In genomic region chr3:50337175-50337861, GRCh38 we compare ENCODE assay signal across 8 cellular contexts. TPM values are rescaled to one million over a fixed set of nuclear protein-coding genes. Genes with fewer than 3 reads are reported as not detected.
DNase-seq lines count a peak whose midpoint lies in the region; ATAC-seq, FAIRE-seq and TF ChIP-seq lines count a peak whose summit lies in the region.

No MANE protein-coding gene starts in this region.

- FAIRE-seq in urothelium cell line (lab: Jason Lieb, UNC) = peak; percentile 94

- H3K4me1 Mint-ChIP-seq in T-helper 1 cell treated with Interleukin-12 subunit alpha and Interleukin-12 subunit beta and Interleukin-4 antibody, amounts not matched to agents 30 μg/mL and 1 μg/mL, for 36 hours (ENCODE audit: low read depth) = peaks cover 46% of the 10 kb centered on the region

- peak overlapping the region; percentile 93 for H3K4me3 ChIP-seq in psoas muscle

- H3K27ac ChIP-seq in psoas muscle = peak overlapping the region; percentile 95

- H3K4me1 ChIP-seq in psoas muscle = peaks cover 50% of the 10 kb centered on the region

- WGBS in psoas muscle, 3 donors = 0% methylated on average over 72 to 79 of the region's 79 CpGs

- peaks cover 0 to 6% of the 10 kb centered on the region in 2 donors for H3K36me3 ChIP-seq in psoas muscle (ENCODE audit: insufficient read depth in 1 of 2, low read depth in 1 of 2)

- no peak for TF ChIP-seq CTCF in psoas muscle (IDR thresholded peaks at IDR 0.05)

- peak; percentile 77 for ATAC-seq in GM18498 (IDR thresholded peaks at IDR 0.05; ENCODE audit: unreplicated experiment)
- peak; percentile 81 for ATAC-seq in HG02885 (IDR thresholded peaks at IDR 0.05; ENCODE audit: poor library complexity, unreplicated experiment)
- ATAC-seq in left ventricle myocardium superior = peak; percentile 87
- ATAC-seq in psoas muscle = peak; percentile 88 to 93 (median 90)

- no peaks in the 10 kb centered on the region for H3K27me3 Mint-ChIP-seq in T-helper 1 cell treated with Interleukin-12 subunit alpha and Interleukin-12 subunit beta and Interleukin-4 antibody, amounts not matched to agents 30 μg/mL and 1 μg/mL, for 36 hours (ENCODE audit: low read depth)

- H3K9me3 ChIP-seq in psoas muscle = no peaks in the 10 kb centered on the region

- intact Hi-C loops in left ventricle myocardium superior (cut with micrococcal nuclease) = no loop called here
- intact Hi-C loops in psoas muscle (cut with DNase I) = no loop called here

- H3K4me3 Mint-ChIP-seq in T-helper 1 cell treated with Interleukin-12 subunit alpha and Interleukin-12 subunit beta and Interleukin-4 antibody, amounts not matched to agents 30 μg/mL and 1 μg/mL, for 36 hours = peak overlapping the region; percentile 95

- no peaks in the 10 kb centered on the region for H3K27me3 ChIP-seq in psoas muscle (ENCODE audit: insufficient read depth in 3 of 3, low read length in 2 of 3)

- DNase-seq in NCI-H1694 (lab: John Stamatoyannopoulos, UW) = peak; percentile 61
- peak; percentile 30 to 99 (median 96) for DNase-seq in amygdala (lab: John Stamatoyannopoulos, UW)
- DNase-seq in left ventricle myocardium superior = peak; percentile 100
- peak; percentile 100 for DNase-seq in psoas muscle
- peak; percentile 99 for DNase-seq in urothelium cell line (ENCODE audit: low spot score)

- peaks cover 31% of the 10 kb centered on the region for H3K36me3 Mint-ChIP-seq in T-helper 1 cell treated with Interleukin-12 subunit alpha and Interleukin-12 subunit beta and Interleukin-4 antibody, amounts not matched to agents 30 μg/mL and 1 μg/mL, for 36 hours (ENCODE audit: low read depth)

- H3K27ac Mint-ChIP-seq in T-helper 1 cell treated with Interleukin-12 subunit alpha and Interleukin-12 subunit beta and Interleukin-4 antibody, amounts not matched to agents 30 μg/mL and 1 μg/mL, for 36 hours = peak overlapping the region; percentile 94

- H3K9me3 Mint-ChIP-seq in T-helper 1 cell treated with Interleukin-12 subunit alpha and Interleukin-12 subunit beta and Interleukin-4 antibody, amounts not matched to agents 30 μg/mL and 1 μg/mL, for 36 hours = no peaks in the 10 kb centered on the region

RNA-seq across cellular contexts. Expression of gene RASSF1, which starts 3.3 kb away (rescaled TPM):
- total RNA-seq in left ventricle myocardium superior (10.5 TPM), psoas muscle (10 to 100 TPM; 10.1 to 24.2 (median 14.9) TPM)
- polyA plus RNA-seq in psoas muscle = 10 to 100 TPM; 33.3 to 84.5 (median 37.9) TPM

RNA-seq across cellular contexts. Expression of gene ZMYND10, which starts 8.2 kb away (rescaled TPM):
- 0.07 TPM for total RNA-seq in left ventricle myocardium superior
- under 1 TPM; 0.24 to 0.99 (median 0.57) TPM for total RNA-seq in psoas muscle
- under 1 TPM; 0.23 to 0.99 (median 0.51) TPM for polyA plus RNA-seq in psoas muscle

RNA-seq across cellular contexts. Expression of gene TUSC2, which starts 9.3 kb away (rescaled TPM):
- 30.7 TPM for total RNA-seq in left ventricle myocardium superior
- 10 to 100 TPM; 31.5 to 43.6 (median 33.7) TPM for total RNA-seq in psoas muscle
- 100 to 1,000 TPM in 1 of 3 donors, 10 to 100 TPM in 2; 38.0 to 100 (median 84.9) TPM for polyA plus RNA-seq in psoas muscle

RNA-seq across cellular contexts. Expression of gene NPRL2, which starts 13.3 kb away (rescaled TPM):
- total RNA-seq in left ventricle myocardium superior = 16.8 TPM
- total RNA-seq in psoas muscle = 10 to 100 TPM; 16.1 to 29.5 (median 19.6) TPM
- 10 to 100 TPM; 21.5 to 36.6 (median 21.7) TPM for polyA plus RNA-seq in psoas muscle

RNA-seq across cellular contexts. Expression of gene CYB561D2, which starts 13.3 kb away (rescaled TPM):
- total RNA-seq in left ventricle myocardium superior (5.2 TPM), psoas muscle (1 to 10 TPM; 5.7 to 9.2 (median 7.0) TPM)
- 10 to 100 TPM; 14.7 to 34.8 (median 17.5) TPM for polyA plus RNA-seq in psoas muscle

Comparison
In these comparisons a context has a peak if more than half of its experiments do, and no peak if none do; other contexts are left out.
1. Peak in every context shown above with its lines: DNase-seq, ATAC-seq, H3K4me3 ChIP-seq and H3K27ac ChIP-seq.